In genomic region chr9:1986341-1986740, GRCh38 we compare ENCODE assay signal across 35 cellular contexts.
"Had no signal": no experiment of that assay in that cellular context is flagged by ENCODE, and none has a peak within 500 bp of the region (broad histone marks: within the 10 kb centered on the region; RNA-seq: fewer than 3 reads in every experiment).

No MANE protein-coding gene starts in this region.

- DNase-seq: Karpas-422, Kasumi-1, MG63, MM.1S, MV-4-11, NCI-H1048, NCI-H1092, NCI-H1092 treated with DMSO at 0.1 percent for 48 hours, NCI-H1105, NCI-H1105 treated with DMSO at 0.1 percent for 48 hours, NCI-H1417, NCI-H1417 treated with DMSO at 0.1 percent for 48 hours, NCI-H1436, NCI-H1436 treated with DMSO at 0.1 percent for 48 hours, NCI-H146, NCI-H1694, NCI-H1694 treated with DMSO at 0.1 percent for 48 hours, NCI-H187, NCI-H187 treated with DMSO at 0.1 percent for 48 hours, NCI-H1930, NCI-H2029, NCI-H2029 treated with DMSO at 0.1 percent for 48 hours, NCI-H2081, NCI-H2081 treated with DMSO at 0.1 percent for 48 hours, NCI-H2107, NCI-H2171, NCI-H2171 treated with DMSO at 0.1 percent for 48 hours, NCI-H2227 treated with DMSO at 0.1 percent for 48 hours, NCI-H226, NCI-H345, NCI-H446, NCI-H446 treated with DMSO at 0.1 percent for 48 hours, NCI-H510A, NCI-H510A treated with DMSO at 0.1 percent for 48 hours had no signal

- H3K9ac ChIP-seq: KMS-11 had no signal

- H3K9me3 ChIP-seq: MG63 had no signal

- H3K27ac ChIP-seq: KMS-11 had no signal

- H3K36me3 ChIP-seq: MG63 had no signal

- H3K27me3 ChIP-seq: MG63 had no signal

- H3K4me3 ChIP-seq: MG63 had no signal

- H3K4me2 ChIP-seq: KMS-11 had no signal
